ENCODE assay signal across 17 cellular contexts in genomic region chr20:47524385-47524784, GRCh38. TPM values are rescaled to one million over a fixed set of nuclear protein-coding genes. Genes with fewer than 3 reads are reported as not detected.
DNase-seq lines count a peak whose midpoint lies in the region; ATAC-seq, FAIRE-seq and TF ChIP-seq lines count a peak whose summit lies in the region.
"Had no signal": no experiment of that assay in that cellular context is flagged by ENCODE, and none has a peak within 500 bp of the region (broad histone marks: within the 10 kb centered on the region; RNA-seq: fewer than 3 reads in every experiment).

No MANE protein-coding gene starts in this region.

- no peak overlapping the region for H2AFZ ChIP-seq in HepG2 (ENCODE audit: low read length)

- H3K4me3 Mint-ChIP-seq in immature natural killer cell (no peak overlapping the region), MCF 10A (ENCODE audit: unreplicated experiment) (no peak overlapping the region)

- H3K27me3 Mint-ChIP-seq in immature natural killer cell (ENCODE audit: low read depth in 3 of 3) (no peaks in the 10 kb centered on the region), MCF 10A (ENCODE audit: insufficient read depth, unreplicated experiment) (no peaks in the 10 kb centered on the region)

- peaks cover 24 to 44% of the 10 kb centered on the region in 2 donors for H3K4me1 Mint-ChIP-seq in immature natural killer cell
- no peaks in the 10 kb centered on the region for H3K4me1 Mint-ChIP-seq in MCF 10A (ENCODE audit: insufficient read depth, unreplicated experiment)

- POLR2A ChIA-PET in HepG2 (lab: Yijun Ruan, JAX), result no interaction called here
- POLR2A ChIA-PET in MCF 10A (lab: Yijun Ruan, JAX), result interaction anchor here (0.6 to 0.9 kb wide), 4 partner anchors 9 to 96 kb away, joined by 3 to 4 read pairs (median 3); no protein-coding TSS in a partner anchor

- H3K9me3 Mint-ChIP-seq in immature natural killer cell, result peaks cover 0 to 18% (median 14%) of the 10 kb centered on the region in 6 donors
- H3K9me3 Mint-ChIP-seq in MCF 10A (ENCODE audit: unreplicated experiment), result peaks cover 19% of the 10 kb centered on the region

- intact Hi-C loops in HepG2 (cut with micrococcal nuclease; ENCODE audit: unreplicated experiment) (loop anchor here (5.0 kb wide), 1 partner anchor 98 kb away; no protein-coding TSS in a partner anchor), right lobe of liver (cut with DNase I) (no loop called here), MCF 10A (cut with micrococcal nuclease) (no loop called here)

- H3K4me1 ChIP-seq in HepG2 (ENCODE audit: insufficient read depth, low read length) (peaks cover 20% of the 10 kb centered on the region), right lobe of liver (no peaks in the 10 kb centered on the region)

- H4K20me1 ChIP-seq in HepG2 (ENCODE audit: insufficient read depth, low read length), result peaks cover 20% of the 10 kb centered on the region

- H3K9me3 ChIP-seq in HepG2 (ENCODE audit: low read length) (peaks cover 10% of the 10 kb centered on the region; the same call in 1 of the 2 replicates), right lobe of liver (peaks cover 0 to 6% (median 2%) of the 10 kb centered on the region in 4 donors)

- H3K36me3 Mint-ChIP-seq in immature natural killer cell (peaks cover 26 to 29% (median 26%) of the 10 kb centered on the region in 3 donors), MCF 10A (ENCODE audit: insufficient read depth, unreplicated experiment) (peaks cover 54% of the 10 kb centered on the region)

- TF ChIP-seq POLR2A in HepG2 (IDR thresholded peaks at IDR 0.05; ENCODE audit: insufficient read depth in 1 of 2, low read depth in 2 of 2, low read length in 2 of 2) (no peak), right lobe of liver (IDR thresholded peaks at IDR 0.05) (no peak)

- no peak for TF ChIP-seq CTCF in HepG2 (CRISPR knock-in tag; IDR thresholded peaks at IDR 0.05)
- no peak for TF ChIP-seq CTCF in right lobe of liver (IDR thresholded peaks at IDR 0.05)
- TF ChIP-seq CTCF in VCaP (conservative IDR thresholded peaks at IDR 0.05), result no peak
- no peak for TF ChIP-seq CTCF in MCF 10A (IDR thresholded peaks at IDR 0.05; ENCODE audit: unreplicated experiment)

- no peak overlapping the region for H3K9ac ChIP-seq in HepG2 (ENCODE audit: insufficient read depth, low read depth, low read length)

- BruUV-seq in HepG2 (replicated peaks; lab: Mats Ljungman, UMichigan), result no TSS peak
- no TSS peak for BruUV-seq in MCF 10A (replicated peaks; lab: Mats Ljungman, UMichigan)

- H3K27ac ChIP-seq in HepG2 (ENCODE audit: extremely low read length, insufficient read depth, low read length) (peak overlapping the region; percentile 35), right lobe of liver (no peak overlapping the region), VCaP (0 out of 2 replicates have a peak overlapping the region, but pooled peaks have one; percentile 1)
- H3K27ac ChIP-seq: psoas muscle had no signal

- TF ChIP-seq EP300 in HepG2 (IDR thresholded peaks at IDR 0.05; ENCODE audit: low read depth in 2 of 2, low read length in 2 of 2) (no peak), HepG2 (CRISPR knock-in tag; IDR thresholded peaks at IDR 0.05; ENCODE audit: borderline replicate concordance) (no peak)

- ATAC-seq in HepG2 (no peak), right lobe of liver (no peak)

- in situ Hi-C loops in HepG2 (cut with HindIII; ENCODE audit: extremely low pct_ligation_motif_present, low pct_unique_long_range_greater_than_20kb), result no loop called here

- H3K79me2 ChIP-seq in HepG2 (ENCODE audit: insufficient read depth, low read length), result peaks cover 80% of the 10 kb centered on the region

- peaks cover 9 to 22% of the 10 kb centered on the region in 2 experiments; a peak in 4 of 5 replicates for H3K36me3 ChIP-seq in HepG2 (replicated peaks in 1 of 2; ENCODE audit: control insufficient read depth in 1 of 2, insufficient read depth in 2 of 2, low read length in 2 of 2)
- H3K36me3 ChIP-seq in right lobe of liver, result peaks cover 0 to 5% (median 0%) of the 10 kb centered on the region in 4 donors

- no peak overlapping the region for H3K4me2 ChIP-seq in HepG2 (ENCODE audit: low read depth, low read length)

- no peak for FAIRE-seq in HepG2 (lab: Jason Lieb, UNC)
- FAIRE-seq: frontal cortex, GM12892 had no signal

- H3K27me3 ChIP-seq in HepG2 (ENCODE audit: control insufficient read depth in 1 of 2, insufficient read depth in 2 of 2, low read length in 2 of 2) (no peaks in the 10 kb centered on the region), right lobe of liver (no peaks in the 10 kb centered on the region)
- H3K27me3 ChIP-seq: tibial artery had no signal

- TF ChIP-seq RAD21 in HepG2 (CRISPR knock-in tag; IDR thresholded peaks at IDR 0.05), result no peak

- WGBS in HepG2 (ENCODE audit: low lambda C conversion rate), result 86% methylated on average over 2 of the region's 2 CpGs
- 37% methylated on average over 2 of the region's 2 CpGs for WGBS in right lobe of liver (ENCODE audit: insufficient coverage, low coverage, low lambda C conversion rate, missing lambda C conversion rate)

- CTCF ChIA-PET in HepG2 (lab: Yijun Ruan, JAX; ENCODE audit: low intra/inter-chr PET ratio, low total read pairs), result interaction anchor here (0.9 kb wide), 1 partner anchor 97 kb away, joined by 3 read pairs; no protein-coding TSS in a partner anchor
- CTCF ChIA-PET in MCF 10A (lab: Yijun Ruan, JAX), result interaction anchor here (0.7 kb wide), 1 partner anchor 96 kb away, joined by 3 read pairs; no protein-coding TSS in a partner anchor

- H3K27ac Mint-ChIP-seq in immature natural killer cell (peak overlapping the region in 5 of 6 donors; percentile 7 to 81 (median 77)), MCF 10A (ENCODE audit: low read depth, unreplicated experiment) (no peak overlapping the region)

- no peak for DNase-seq in HepG2 (ENCODE audit: low spot score)
- no peak for DNase-seq in right lobe of liver
- DNase-seq in immature natural killer cell, result no peak
- DNase-seq in NCI-H345 treated with DMSO at 0.1 percent for 48 hours (lab: John Stamatoyannopoulos, UW; ENCODE audit: unreplicated experiment), result no peak
- DNase-seq in SIG-M5 (lab: John Stamatoyannopoulos, UW), result no peak
- no peak for DNase-seq in amygdala (lab: John Stamatoyannopoulos, UW)
- no peak for DNase-seq in MCF 10A (ENCODE audit: unreplicated experiment)
- DNase-seq: activated T-cell treated with anti-CD3 and anti-CD28 coated beads, Interleukin-2, amount 50 U/mL, for 1 hour; islet precursor cell; NCI-H2081 treated with DMSO at 0.1 percent for 48 hours; NCI-H82; psoas muscle; stimulated activated CD4-positive, alpha-beta T cell treated with anti-CD3 and anti-CD28 coated beads, Interleukin-15, amount 100 ng/mL, for 24 hours; tibial artery had no signal

- no peak overlapping the region for H3K4me3 ChIP-seq in HepG2 (replicated peaks in 1 of 3; ENCODE audit: insufficient read depth in 1 of 3, low read depth in 2 of 3, low read length in 3 of 3)
- H3K4me3 ChIP-seq in right lobe of liver, result no peak overlapping the region
- H3K4me3 ChIP-seq: psoas muscle, tibial artery had no signal

TF ChIP-seq in HepG2, 621 proteins besides CTCF, POLR2A, EP300 and RAD21:
- no peak for TF ChIP-seq HNRNPH1 (optimal IDR thresholded peaks at IDR 0.05; ENCODE audit: low read depth, low read length)
- TF ChIP-seq MIER3 (CRISPR knock-in tag; IDR thresholded peaks at IDR 0.05; ENCODE audit: borderline replicate concordance), result no peak
- TF ChIP-seq PITX1 (CRISPR knock-in tag; IDR thresholded peaks at IDR 0.05), result 0 out of 2 replicates have a peak, but pooled peaks have one; percentile 25
- no peak for TF ChIP-seq ZNF296 (CRISPR knock-in tag; conservative IDR thresholded peaks at IDR 0.05)

RNA-seq across cellular contexts. Expression of gene NCOA3, which starts 22.7 kb away (rescaled TPM):
- 56.8 and 76.2 TPM in 2 replicates for total RNA-seq in HepG2 (2016; rRNA removed; fragmentation: Illumina TruSeq; extraction: Trizol)
- total RNA-seq in HepG2 (2016; cell fraction: cytosol; rRNA removed; fragmentation: Illumina TruSeq; extraction: Trizol; ENCODE audit: low read depth), result 30.2 and 36.5 TPM in 2 replicates
- 56.0 and 74.0 TPM in 2 replicates for total RNA-seq in HepG2 (2016; cell fraction: insoluble cytoplasmic fraction; rRNA removed; fragmentation: Illumina TruSeq; extraction: Trizol)
- total RNA-seq in HepG2 (2016; cell fraction: membrane; rRNA removed; fragmentation: Illumina TruSeq; extraction: Trizol), result 34.2 and 36.7 TPM in 2 replicates
- 59.3 and 64.3 TPM in 2 replicates for total RNA-seq in HepG2 (2016; cell fraction: nucleus; rRNA removed; fragmentation: Illumina TruSeq; extraction: Trizol)
- 25.0 and 35.0 TPM in 2 replicates for polyA plus RNA-seq in HepG2 (2011; rRNA removed)
- 17.2 and 18.9 TPM in 2 replicates for polyA plus RNA-seq in HepG2 (2011; cell fraction: cytosol; rRNA removed)
- 36.9 and 40.6 TPM in 2 replicates for polyA plus RNA-seq in HepG2 (2011; cell fraction: nucleus; rRNA removed)
- polyA plus RNA-seq in HepG2 (2012), result 22.6 and 26.9 TPM in 2 replicates
- 2.0 and 2.4 TPM in 2 replicates for polyA plus RNA-seq in HepG2 (2016; cell fraction: cytosol; fragmentation: Illumina TruSeq; extraction: Trizol; ENCODE audit: low read depth)
- polyA plus RNA-seq in HepG2 (2016; cell fraction: insoluble cytoplasmic fraction; fragmentation: Illumina TruSeq; extraction: Trizol; ENCODE audit: low read depth), result 40.1 and 40.4 TPM in 2 replicates
- 5.5 and 5.7 TPM in 2 replicates for polyA plus RNA-seq in HepG2 (2016; cell fraction: membrane; fragmentation: Illumina TruSeq; extraction: Trizol; ENCODE audit: low read depth)
- polyA plus RNA-seq in HepG2 (2016; cell fraction: nucleus; fragmentation: Illumina TruSeq; extraction: Trizol; ENCODE audit: insufficient read depth, low read depth), result 53.5 and 57.7 TPM in 2 replicates
- polyA minus RNA-seq in HepG2 (2011; rRNA and poly(A)+ RNA removed; ENCODE audit: low replicate concordance), result 49.8 and 56.6 TPM in 2 replicates
- 41.6 and 42.5 TPM in 2 replicates for polyA minus RNA-seq in HepG2 (2011; cell fraction: cytosol; rRNA and poly(A)+ RNA removed)
- 75.8 and 76.3 TPM in 2 replicates for polyA minus RNA-seq in HepG2 (2011; cell fraction: nucleus; rRNA and poly(A)+ RNA removed)
- total RNA-seq in right lobe of liver, result 10 to 100 TPM; 11.2 to 15.1 (median 13.8) TPM
- polyA plus RNA-seq in immature natural killer cell, result 10 to 100 TPM in 1 of 3 donors, 1 to 10 TPM in 2; 2.9 to 19.1 (median 5.7) TPM
- 61.4 and 68.6 TPM in 2 replicates for total RNA-seq in MCF 10A (2022)

Comparison
In these comparisons a context has a peak if more than half of its experiments do, and no peak if none do; other contexts are left out.
1. H3K27ac ChIP-seq: peak in HepG2 (single experiment) and VCaP (single experiment); none in right lobe of liver (0 of 3).